Comparison of ENCODE assay signal across 34 cellular contexts in the genomic region with DNA sequence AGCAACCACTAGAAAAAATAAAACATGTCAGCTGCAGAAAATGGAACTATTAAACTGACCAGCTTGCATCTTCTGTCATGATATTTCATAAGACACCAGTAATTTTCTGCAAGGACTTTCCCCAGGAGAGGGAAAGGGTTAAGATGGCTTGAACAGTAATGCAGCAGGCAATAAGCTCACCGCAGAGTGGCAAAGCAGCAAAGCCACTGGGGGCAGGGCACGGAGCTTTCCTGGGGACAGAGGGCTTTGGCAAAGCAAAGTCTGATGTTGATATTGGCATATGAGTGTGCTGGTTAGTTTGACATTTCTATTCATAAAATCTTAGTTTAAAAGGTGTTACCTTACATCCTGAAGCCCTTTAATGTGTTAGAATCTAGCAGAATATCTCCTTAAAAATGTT. TPM values are rescaled to one million over a fixed set of nuclear protein-coding genes. Genes with fewer than 3 reads are reported as not detected.
DNase-seq lines count a peak whose midpoint lies in the region; ATAC-seq, FAIRE-seq and TF ChIP-seq lines count a peak whose summit lies in the region.
"Had no signal": no experiment of that assay in that cellular context is flagged by ENCODE, and none has a peak within 500 bp of the region (broad histone marks: within the 10 kb centered on the region; RNA-seq: fewer than 3 reads in every experiment).

No MANE protein-coding gene starts in this region.

- no peaks in the 10 kb centered on the region for H3K9me3 ChIP-seq in A549
- H3K9me3 ChIP-seq in osteoblast (ENCODE audit: low read depth, low read length), result no peaks in the 10 kb centered on the region
- H3K9me3 ChIP-seq: transverse colon had no signal

- peaks cover 15% of the 10 kb centered on the region for H3K36me3 ChIP-seq in osteoblast (ENCODE audit: insufficient read depth, low read length)

- no peaks in the 10 kb centered on the region for H3K9me3 Mint-ChIP-seq in type B pancreatic cell
- H3K9me3 Mint-ChIP-seq: activated CD4-positive, alpha-beta T cell treated with anti-CD3 and anti-CD28 coated beads, Interleukin-2, amount 10 ng/mL, durations not matched to agents 24 days and 14 days; activated naive CD8-positive, alpha-beta T cell treated with anti-CD3 and anti-CD28 coated beads for 36 hours; CD4-positive, alpha-beta memory T cell; effector memory CD8-positive, alpha-beta T cell; immature natural killer cell; T-helper 1 cell treated with Interleukin-12 subunit alpha and Interleukin-12 subunit beta and Interleukin-4 antibody, amounts not matched to agents 30 μg/mL and 1 μg/mL, for 36 hours had no signal

- H3K79me2 ChIP-seq in osteoblast (ENCODE audit: insufficient read depth, low read length), result no peaks in the 10 kb centered on the region

- POLR2A ChIA-PET in A549 (lab: Yijun Ruan, JAX), result no interaction called here

- no peaks in the 10 kb centered on the region for H3K27me3 Mint-ChIP-seq in type B pancreatic cell
- H3K27me3 Mint-ChIP-seq: activated CD4-positive, alpha-beta T cell treated with anti-CD3 and anti-CD28 coated beads, Interleukin-2, amount 10 ng/mL, durations not matched to agents 24 days and 14 days; CD4-positive, alpha-beta memory T cell had no signal

- ATAC-seq in A549 (peak; percentile 54 to 61; a peak in 4 of 6 replicates), GM21717 (IDR thresholded peaks at IDR 0.05; ENCODE audit: unreplicated experiment) (no peak)
- ATAC-seq: effector memory CD8-positive, alpha-beta T cell; left colon; sciatic nerve had no signal

- H3K27ac Mint-ChIP-seq in type B pancreatic cell, result no peak overlapping the region
- H3K27ac Mint-ChIP-seq: activated CD4-positive, alpha-beta T cell treated with anti-CD3 and anti-CD28 coated beads, Interleukin-2, amount 10 ng/mL, durations not matched to agents 24 days and 14 days; activated naive CD8-positive, alpha-beta T cell treated with anti-CD3 and anti-CD28 coated beads for 36 hours; B cell; CD4-positive, alpha-beta memory T cell; effector memory CD8-positive, alpha-beta T cell; immature natural killer cell; T-helper 1 cell treated with Interleukin-12 subunit alpha and Interleukin-12 subunit beta and Interleukin-4 antibody, amounts not matched to agents 30 μg/mL and 1 μg/mL, for 36 hours had no signal

- no peaks in the 10 kb centered on the region for H3K27me3 ChIP-seq in osteoblast (ENCODE audit: insufficient read depth, low read length)
- H3K27me3 ChIP-seq: cardiac muscle cell, transverse colon had no signal

- H3K4me3 Mint-ChIP-seq in type B pancreatic cell, result no peak overlapping the region
- H3K4me3 Mint-ChIP-seq: activated CD4-positive, alpha-beta T cell treated with anti-CD3 and anti-CD28 coated beads, Interleukin-2, amount 10 ng/mL, durations not matched to agents 24 days and 14 days; activated naive CD8-positive, alpha-beta T cell treated with anti-CD3 and anti-CD28 coated beads for 36 hours; B cell; CD4-positive, alpha-beta memory T cell; effector memory CD8-positive, alpha-beta T cell; immature natural killer cell; T-helper 1 cell treated with Interleukin-12 subunit alpha and Interleukin-12 subunit beta and Interleukin-4 antibody, amounts not matched to agents 30 μg/mL and 1 μg/mL, for 36 hours had no signal

- TF ChIP-seq EP300 in A549 (IDR thresholded peaks at IDR 0.05), result no peak

- peaks cover 9% of the 10 kb centered on the region for H3K36me3 Mint-ChIP-seq in type B pancreatic cell

- peaks cover 62% of the 10 kb centered on the region for H3K4me1 ChIP-seq in A549
- peaks cover 17% of the 10 kb centered on the region for H3K4me1 ChIP-seq in osteoblast (ENCODE audit: insufficient read depth, low read length)
- H3K4me1 ChIP-seq: transverse colon had no signal

- no peak overlapping the region for H2AFZ ChIP-seq in osteoblast (ENCODE audit: low read length)

- no peak for TF ChIP-seq POLR2A in A549 (IDR thresholded peaks at IDR 0.05; ENCODE audit: low read length)

- no peak for FAIRE-seq in A549 (lab: Jason Lieb, UNC)
- FAIRE-seq: HTR-8/SVneo had no signal

- no peak for TF ChIP-seq CTCF in A549 (IDR thresholded peaks at IDR 0.05)
- TF ChIP-seq CTCF in osteoblast (IDR thresholded peaks at IDR 0.05; ENCODE audit: extremely low read depth, low read depth, low read length), result no peak
- TF ChIP-seq CTCF in type B pancreatic cell (conservative IDR thresholded peaks at IDR 0.05), result no peak

- DNase-seq in A549 (ENCODE audit: low read depth in 1 of 2, low spot score in 1 of 2), result no peak
- DNase-seq in NCI-H2227 (lab: John Stamatoyannopoulos, UW; ENCODE audit: unreplicated experiment), result peak; percentile 1
- DNase-seq in cerebellar cortex (ENCODE audit: low spot score), result peak; percentile 73
- DNase-seq in osteoblast (ENCODE audit: insufficient read length, low spot score, missing footprints), result peak; percentile 45
- DNase-seq in T-helper 9 cell, result no peak
- no peak for DNase-seq in type B pancreatic cell (ENCODE audit: extremely low spot score, unreplicated experiment)
- DNase-seq in DMS114 treated with DMSO at 0.1 percent for 48 hours (lab: John Stamatoyannopoulos, UW; ENCODE audit: unreplicated experiment), result no peak
- DNase-seq: activated CD4-positive, alpha-beta T cell treated with anti-CD3 and anti-CD28 coated beads, Interleukin-2, amount 10 ng/mL, durations not matched to agents 24 days and 14 days; activated CD8-positive, alpha-beta memory T cell treated with anti-CD3 and anti-CD28 coated beads for 24 hours; activated effector memory CD4-positive, alpha-beta T cell treated with Interleukin-2 at 50 U/mL for 16 hours; activated naive CD8-positive, alpha-beta T cell treated with anti-CD3 and anti-CD28 coated beads for 36 hours; anterior cingulate cortex; CD4-positive, alpha-beta memory T cell; cortex of kidney; effector memory CD8-positive, alpha-beta T cell; EL; H7; immature natural killer cell; KBM-7; left colon; mesendoderm; NCI-H1417 treated with DMSO at 0.1 percent for 48 hours; NCI-H2029 treated with DMSO at 0.1 percent for 48 hours; NCI-H748 treated with DMSO at 0.1 percent for 48 hours; OCI-M1; stimulated activated CD4-positive, alpha-beta T cell treated with anti-CD3 and anti-CD28 coated beads, Interleukin-4, amount 100 ng/mL, for 1 hour; transverse colon had no signal

- H3K4me2 ChIP-seq in A549 (peak overlapping the region; percentile 64), osteoblast (ENCODE audit: insufficient read depth, low read length) (no peak overlapping the region)

- H3K4me1 Mint-ChIP-seq in type B pancreatic cell (ENCODE audit: unreplicated experiment), result peaks cover 10% of the 10 kb centered on the region
- H3K4me1 Mint-ChIP-seq: activated CD4-positive, alpha-beta T cell treated with anti-CD3 and anti-CD28 coated beads, Interleukin-2, amount 10 ng/mL, durations not matched to agents 24 days and 14 days; activated naive CD8-positive, alpha-beta T cell treated with anti-CD3 and anti-CD28 coated beads for 36 hours; B cell; CD4-positive, alpha-beta memory T cell; immature natural killer cell had no signal

- TF ChIP-seq RAD21 in A549 (conservative IDR thresholded peaks at IDR 0.05 in 1 of 2, IDR thresholded peaks at IDR 0.05 in 1 of 2), result no peak

- no peak overlapping the region for H3K4me3 ChIP-seq in A549
- no peak overlapping the region for H3K4me3 ChIP-seq in osteoblast (ENCODE audit: insufficient read depth, low read length)
- H3K4me3 ChIP-seq: cardiac muscle cell, SK-N-MC, transverse colon had no signal

- H3K27ac ChIP-seq in A549 (peak overlapping the region; percentile 75 to 77), osteoblast (ENCODE audit: low read depth, low read length) (no peak overlapping the region)
- H3K27ac ChIP-seq: cardiac muscle cell, SK-N-MC, transverse colon had no signal

- CTCF ChIA-PET in A549 (lab: Yijun Ruan, JAX), result interaction anchor here (0.9 kb wide), 1 partner anchor 12 kb away, joined by 3 read pairs; no protein-coding TSS in a partner anchor

- 5% methylated on average over 2 of the region's 2 CpGs for WGBS in A549 (ENCODE audit: missing lambda C conversion rate)

- no peaks in the 10 kb centered on the region for H4K20me1 ChIP-seq in osteoblast (ENCODE audit: insufficient read depth, low read length)

TF ChIP-seq in A549, 52 proteins besides CTCF, POLR2A, EP300 and RAD21 (continues in another document):
- TF ChIP-seq, protein P1, sequence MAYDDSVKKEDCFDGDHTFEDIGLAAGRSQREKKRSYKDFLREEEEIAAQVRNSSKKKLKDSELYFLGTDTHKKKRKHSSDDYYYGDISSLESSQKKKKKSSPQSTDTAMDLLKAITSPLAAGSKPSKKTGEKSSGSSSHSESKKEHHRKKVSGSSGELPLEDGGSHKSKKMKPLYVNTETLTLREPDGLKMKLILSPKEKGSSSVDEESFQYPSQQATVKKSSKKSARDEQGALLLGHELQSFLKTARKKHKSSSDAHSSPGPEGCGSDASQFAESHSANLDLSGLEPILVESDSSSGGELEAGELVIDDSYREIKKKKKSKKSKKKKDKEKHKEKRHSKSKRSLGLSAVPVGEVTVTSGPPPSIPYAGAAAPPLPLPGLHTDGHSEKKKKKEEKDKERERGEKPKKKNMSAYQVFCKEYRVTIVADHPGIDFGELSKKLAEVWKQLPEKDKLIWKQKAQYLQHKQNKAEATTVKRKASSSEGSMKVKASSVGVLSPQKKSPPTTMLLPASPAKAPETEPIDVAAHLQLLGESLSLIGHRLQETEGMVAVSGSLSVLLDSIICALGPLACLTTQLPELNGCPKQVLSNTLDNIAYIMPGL (CRISPR knock-in tag; IDR thresholded peaks at IDR 0.05; ENCODE audit: borderline replicate concordance), result no peak
- TF ChIP-seq EHMT2 (IDR thresholded peaks at IDR 0.05; ENCODE audit: low read depth), result no peak
- TF ChIP-seq RCOR1 (IDR thresholded peaks at IDR 0.05; ENCODE audit: low read depth, low read length), result no peak
- no peak for TF ChIP-seq HOXB5 (CRISPR knock-in tag; IDR thresholded peaks at IDR 0.05)
- no peak for TF ChIP-seq SREBF2 (IDR thresholded peaks at IDR 0.05)
- TF ChIP-seq, protein P2, sequence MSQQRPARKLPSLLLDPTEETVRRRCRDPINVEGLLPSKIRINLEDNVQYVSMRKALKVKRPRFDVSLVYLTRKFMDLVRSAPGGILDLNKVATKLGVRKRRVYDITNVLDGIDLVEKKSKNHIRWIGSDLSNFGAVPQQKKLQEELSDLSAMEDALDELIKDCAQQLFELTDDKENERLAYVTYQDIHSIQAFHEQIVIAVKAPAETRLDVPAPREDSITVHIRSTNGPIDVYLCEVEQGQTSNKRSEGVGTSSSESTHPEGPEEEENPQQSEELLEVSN (IDR thresholded peaks at IDR 0.05; ENCODE audit: borderline replicate concordance, low read depth), result no peak
- no peak for TF ChIP-seq NR3C1 (IDR thresholded peaks at IDR 0.05)
- no peak for TF ChIP-seq NPAS2 (CRISPR knock-in tag; IDR thresholded peaks at IDR 0.05; ENCODE audit: borderline replicate concordance)
- TF ChIP-seq RARB (CRISPR knock-in tag; IDR thresholded peaks at IDR 0.05), result no peak
- no peak for TF ChIP-seq CEBPB (IDR thresholded peaks at IDR 0.05)

RNA-seq across cellular contexts. Expression of a gene that starts 55.1 kb away (rescaled TPM):
- polyA plus RNA-seq in A549 (2011; rRNA removed) (2.4 TPM in 2 replicates), A549 (2017; fragmentation: RNase III; extraction: RNeasy Plus Mini Kit Qiagen cat#74134 plus additional on column Dnase treatment) (2.6 to 3.0 TPM (median 2.8 TPM) in 3 replicates)
- polyA plus RNA-seq in A549 (2012; cell fraction: cytosol; rRNA removed), result 0.79 and 0.98 TPM in 2 replicates
- polyA plus RNA-seq in A549 (2012; cell fraction: nucleus; rRNA removed), result 0.13 and 0.34 TPM in 2 replicates
- polyA minus RNA-seq in A549 (2011; rRNA and poly(A)+ RNA removed), result 0.21 and 0.29 TPM in 2 replicates
- total RNA-seq in osteoblast (2.9 and 5.1 TPM in 2 replicates), type B pancreatic cell (ENCODE audit: low replicate concordance) (3.7 and 5.2 TPM in 2 replicates)

Comparison
In these comparisons a context has a peak if more than half of its experiments do, and no peak if none do; other contexts are left out.
1. DNase-seq: peak in NCI-H2227 (single experiment), cerebellar cortex (single experiment) and osteoblast (single experiment); none in A549 (0 of 2), T-helper 9 cell (single experiment), type B pancreatic cell (single experiment) and DMS114 treated with DMSO at 0.1 percent for 48 hours (single experiment).